In genomic region chr10:50991496-50992355, GRCh38 we compare ENCODE assay signal across 8 cellular contexts.
DNase-seq lines count a peak whose midpoint lies in the region; ATAC-seq, FAIRE-seq and TF ChIP-seq lines count a peak whose summit lies in the region.

No MANE protein-coding gene starts in this region.

- TF ChIP-seq CTCF in astrocyte (IDR thresholded peaks at IDR 0.05; ENCODE audit: insufficient read depth, low read depth, low read length), result no peak

- peak overlapping the region; percentile 95 for H3K4me3 Mint-ChIP-seq in astrocyte (ENCODE audit: unreplicated experiment)

- FAIRE-seq in astrocyte (lab: Jason Lieb, UNC), result no peak

- no peaks in the 10 kb centered on the region for H3K36me3 Mint-ChIP-seq in astrocyte (ENCODE audit: low read depth, unreplicated experiment)

- H3K4me2 ChIP-seq in astrocyte (ENCODE audit: low read length), result peak overlapping the region; percentile 91

- H3K9me3 Mint-ChIP-seq in astrocyte (ENCODE audit: unreplicated experiment), result no peaks in the 10 kb centered on the region

- no peaks in the 10 kb centered on the region for H3K36me3 ChIP-seq in HUES48 (ENCODE audit: control insufficient read depth, insufficient read depth, low read length)
- H3K36me3 ChIP-seq in astrocyte (ENCODE audit: insufficient read depth, low read length), result no peaks in the 10 kb centered on the region
- no peaks in the 10 kb centered on the region for H3K36me3 ChIP-seq in iPS-18a (ENCODE audit: control insufficient read depth, low read depth, low read length)

- H3K27me3 Mint-ChIP-seq in astrocyte (ENCODE audit: low read depth, unreplicated experiment), result peaks cover 2% of the 10 kb centered on the region

- H3K79me2 ChIP-seq in astrocyte (ENCODE audit: insufficient read depth, low read length), result peaks cover 4% of the 10 kb centered on the region

- H3K4me3 ChIP-seq in HUES48 (ENCODE audit: low read depth, low read length) (peak overlapping the region; percentile 69), astrocyte (ENCODE audit: insufficient read depth, low read depth, low read length) (peak overlapping the region; percentile 70), iPS-18a (ENCODE audit: low read length) (peak overlapping the region; percentile 67), skin epidermis (peak overlapping the region; percentile 32 to 45 (median 40))

- H3K9ac ChIP-seq in HUES48 (ENCODE audit: low read depth, low read length) (no peak overlapping the region), astrocyte (ENCODE audit: low read length) (peak overlapping the region; percentile 89), iPS-18a (ENCODE audit: low read length) (peak overlapping the region; percentile 10)

- H3K27ac ChIP-seq in HUES48 (ENCODE audit: low read depth, low read length), result no peak overlapping the region
- H3K27ac ChIP-seq in astrocyte (ENCODE audit: low read depth, low read length), result peak overlapping the region; percentile 74
- no peak overlapping the region for H3K27ac ChIP-seq in iPS-18a (ENCODE audit: low read length)
- H3K27ac ChIP-seq in skin epidermis, result peak overlapping the region in 14 of 21 experiments; percentile 11 to 81 (median 60)

- H3K27me3 ChIP-seq in HUES48 (ENCODE audit: control insufficient read depth, insufficient read depth, low read length), result peaks cover 58% of the 10 kb centered on the region
- H3K27me3 ChIP-seq in astrocyte (ENCODE audit: insufficient read depth, low read length), result peaks cover 7% of the 10 kb centered on the region
- peaks cover 46% of the 10 kb centered on the region for H3K27me3 ChIP-seq in iPS-18a (ENCODE audit: control insufficient read depth, insufficient read depth, low read length)

- ATAC-seq in HG03571 (IDR thresholded peaks at IDR 0.05; ENCODE audit: unreplicated experiment) (no peak), HG03196 (IDR thresholded peaks at IDR 0.05; ENCODE audit: unreplicated experiment) (no peak), GM21786 (IDR thresholded peaks at IDR 0.05; ENCODE audit: unreplicated experiment) (no peak)

- H3K27ac Mint-ChIP-seq in astrocyte (ENCODE audit: unreplicated experiment), result no peak overlapping the region

- H3K4me1 Mint-ChIP-seq in astrocyte (ENCODE audit: low read depth, unreplicated experiment), result peaks cover 11% of the 10 kb centered on the region

- no peak for DNase-seq in astrocyte (ENCODE audit: low read depth)
- DNase-seq in NCI-H2107 treated with DMSO at 0.1 percent for 48 hours (lab: John Stamatoyannopoulos, UW; ENCODE audit: unreplicated experiment), result no peak

- H3K4me1 ChIP-seq in HUES48 (ENCODE audit: control insufficient read depth, insufficient read depth, low read length), result peaks cover 21% of the 10 kb centered on the region
- H3K4me1 ChIP-seq in astrocyte (ENCODE audit: insufficient read depth, low read length), result peaks cover 8% of the 10 kb centered on the region
- peaks cover 12% of the 10 kb centered on the region for H3K4me1 ChIP-seq in iPS-18a (ENCODE audit: control insufficient read depth, low read depth, low read length)

- H3K9me3 ChIP-seq in HUES48 (ENCODE audit: control insufficient read depth, insufficient read depth, low read length), result no peaks in the 10 kb centered on the region
- H3K9me3 ChIP-seq in astrocyte (ENCODE audit: insufficient read depth, low read depth, low read length), result no peaks in the 10 kb centered on the region
- no peaks in the 10 kb centered on the region for H3K9me3 ChIP-seq in iPS-18a (ENCODE audit: control insufficient read depth, low read depth, low read length)

- H2AFZ ChIP-seq in astrocyte (ENCODE audit: low read depth, low read length), result peak overlapping the region; percentile 89

- H4K20me1 ChIP-seq in astrocyte (ENCODE audit: insufficient read depth, low read length), result no peaks in the 10 kb centered on the region

Comparison
In these comparisons a context has a peak if more than half of its experiments do, and no peak if none do; other contexts are left out.
1. H3K27ac ChIP-seq: peak in astrocyte (single experiment) and skin epidermis (14 of 21); none in HUES48 (single experiment) and iPS-18a (single experiment).
2. Peak in every context shown above with its lines, with median percentiles within 50 percentile points of each other: H3K4me3 ChIP-seq.